ENCODE assay signal across 11 cellular contexts in the genomic region with DNA sequence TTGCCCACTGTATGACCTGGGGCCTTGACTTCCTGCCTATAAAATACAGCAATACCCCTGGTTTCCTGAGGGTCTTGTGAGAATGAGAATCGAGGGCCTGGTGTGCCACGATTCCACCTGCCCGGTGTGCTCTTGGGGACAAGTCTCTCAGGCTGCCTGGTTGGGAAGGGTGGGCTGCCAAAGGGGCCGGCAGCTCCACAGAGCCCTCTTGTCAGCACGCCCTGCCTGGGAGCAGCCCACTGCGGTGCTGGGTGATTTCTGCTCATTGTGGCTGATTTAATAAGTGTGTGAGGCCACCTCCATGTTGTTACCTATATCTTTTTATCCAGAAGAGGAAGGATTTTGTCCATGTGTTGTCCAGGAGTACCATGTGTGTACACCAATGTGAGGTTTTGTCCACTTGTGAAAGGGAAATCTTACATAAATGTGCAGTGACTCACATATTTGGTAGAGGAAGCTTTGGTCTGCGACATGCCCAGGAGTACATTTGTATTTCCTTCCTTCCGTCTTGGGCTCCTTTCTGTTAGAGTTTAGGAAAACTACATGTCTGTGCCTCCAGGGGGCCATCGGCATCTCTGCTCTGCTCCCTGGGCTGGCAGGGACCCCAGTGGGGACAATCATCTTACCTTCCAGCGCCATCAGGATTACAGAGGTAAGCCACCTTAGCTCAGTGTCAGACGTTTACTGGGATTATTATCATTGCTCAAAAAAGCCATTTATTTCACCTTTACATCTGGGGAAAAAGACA.
A peak's percentile ranks its signal among the peaks of the same experiment; 100 is the strongest.
DNase-seq lines count a peak whose midpoint lies in the region; ATAC-seq and TF ChIP-seq lines count a peak whose summit lies in the region.
"Had no signal": no experiment of that assay in that cellular context is flagged by ENCODE, and none has a peak within 500 bp of the region (broad histone marks: within the 10 kb centered on the region; RNA-seq: fewer than 3 reads in every experiment).

No MANE protein-coding gene starts in this region.

- H3K4me3 Mint-ChIP-seq in activated CD4-positive, alpha-beta T cell treated with anti-CD3 and anti-CD28 coated beads, Interleukin-2, amount 10 ng/mL, durations not matched to agents 24 days and 14 days = no peak overlapping the region
- H3K4me3 Mint-ChIP-seq: stimulated activated effector memory CD8-positive, alpha-beta T cell treated with anti-CD3 and anti-CD28 coated beads, Interleukin-12 subunit alpha, Interleukin-12 subunit beta, amount 100 ng/mL, for 72 hours had no signal

- H3K4me1 ChIP-seq in spleen = peaks cover 0 to 18% (median 2%) of the 10 kb centered on the region in 6 donors

- peaks cover 3% of the 10 kb centered on the region for H3K9me3 Mint-ChIP-seq in activated CD4-positive, alpha-beta T cell treated with anti-CD3 and anti-CD28 coated beads, Interleukin-2, amount 10 ng/mL, durations not matched to agents 24 days and 14 days
- H3K9me3 Mint-ChIP-seq: stimulated activated effector memory CD8-positive, alpha-beta T cell treated with anti-CD3 and anti-CD28 coated beads, Interleukin-12 subunit alpha, Interleukin-12 subunit beta, amount 100 ng/mL, for 72 hours had no signal

- peaks cover 2 to 29% (median 23%) of the 10 kb centered on the region in 8 donors for H3K9me3 ChIP-seq in spleen

- ATAC-seq in GM18502 (IDR thresholded peaks at IDR 0.05; ENCODE audit: poor library complexity, unreplicated experiment) = no peak
- ATAC-seq: right cardiac atrium; stimulated activated effector memory CD8-positive, alpha-beta T cell treated with anti-CD3 and anti-CD28 coated beads, Interleukin-12 subunit alpha, Interleukin-12 subunit beta, amount 100 ng/mL, for 72 hours had no signal

- H3K4me3 ChIP-seq in epithelial cell of proximal tubule (ENCODE audit: low read depth, low read length) (no peak overlapping the region), spleen (no peak overlapping the region)
- H3K4me3 ChIP-seq: dorsolateral prefrontal cortex had no signal

- TF ChIP-seq POLR2A in spleen (IDR thresholded peaks at IDR 0.05) = no peak

- H3K36me3 ChIP-seq in spleen = no peaks in the 10 kb centered on the region

- peaks cover 0 to 10% (median 0%) of the 10 kb centered on the region in 7 donors for H3K27me3 ChIP-seq in spleen (replicated peaks in 1 of 7)
- H3K27me3 ChIP-seq: dorsolateral prefrontal cortex had no signal

- TF ChIP-seq CTCF in epithelial cell of proximal tubule (conservative IDR thresholded peaks at IDR 0.05; ENCODE audit: low read depth, low read length) = peak; percentile 20
- TF ChIP-seq CTCF in spleen (IDR thresholded peaks at IDR 0.05 in 8 of 11, conservative IDR thresholded peaks at IDR 0.05 in 3 of 11) = no peak

- H3K27ac ChIP-seq in spleen = no peak overlapping the region
- H3K27ac ChIP-seq: dorsolateral prefrontal cortex had no signal

- peak; percentile 47 for DNase-seq in activated CD4-positive, alpha-beta T cell treated with anti-CD3 and anti-CD28 coated beads, Interleukin-2, amount 10 ng/mL, durations not matched to agents 24 days and 14 days
- no peak for DNase-seq in activated CD4-positive, alpha-beta T cell treated with anti-CD3 and anti-CD28 coated beads, Interleukin-2, amount 50 U/mL, for 1 hour
- DNase-seq in NCI-H69 (lab: John Stamatoyannopoulos, UW) (peak; percentile 17), epithelial cell of proximal tubule (ENCODE audit: low read depth) (no peak), spleen (peak; percentile 34), DMS79 treated with DMSO at 0.1 percent for 48 hours (lab: John Stamatoyannopoulos, UW) (no peak), Ammon's horn (ENCODE audit: low spot score) (no peak)

- 47 to 56% (median 56%) methylated on average over 10 to 11 of the region's 11 CpGs for WGBS in spleen, 5 donors

- peaks cover 3% of the 10 kb centered on the region for H3K4me1 Mint-ChIP-seq in activated CD4-positive, alpha-beta T cell treated with anti-CD3 and anti-CD28 coated beads, Interleukin-2, amount 10 ng/mL, durations not matched to agents 24 days and 14 days

- no peak overlapping the region for H3K27ac Mint-ChIP-seq in activated CD4-positive, alpha-beta T cell treated with anti-CD3 and anti-CD28 coated beads, Interleukin-2, amount 10 ng/mL, durations not matched to agents 24 days and 14 days
- H3K27ac Mint-ChIP-seq: stimulated activated effector memory CD8-positive, alpha-beta T cell treated with anti-CD3 and anti-CD28 coated beads, Interleukin-12 subunit alpha, Interleukin-12 subunit beta, amount 100 ng/mL, for 72 hours had no signal

- no peaks in the 10 kb centered on the region for H3K27me3 Mint-ChIP-seq in activated CD4-positive, alpha-beta T cell treated with anti-CD3 and anti-CD28 coated beads, Interleukin-2, amount 10 ng/mL, durations not matched to agents 24 days and 14 days

- no peaks in the 10 kb centered on the region for H3K36me3 Mint-ChIP-seq in activated CD4-positive, alpha-beta T cell treated with anti-CD3 and anti-CD28 coated beads, Interleukin-2, amount 10 ng/mL, durations not matched to agents 24 days and 14 days (ENCODE audit: low read depth)
- H3K36me3 Mint-ChIP-seq: stimulated activated effector memory CD8-positive, alpha-beta T cell treated with anti-CD3 and anti-CD28 coated beads, Interleukin-12 subunit alpha, Interleukin-12 subunit beta, amount 100 ng/mL, for 72 hours had no signal

- intact Hi-C loops in activated CD4-positive, alpha-beta T cell treated with anti-CD3 and anti-CD28 coated beads, Interleukin-2, amount 10 ng/mL, durations not matched to agents 24 days and 14 days (cut with micrococcal nuclease) = no loop called here
- intact Hi-C loops in spleen (cut with DNase I; ENCODE audit: low total_unique reads) = loop anchor here (5.0 kb wide), 1 partner anchor 277 kb away; no protein-coding TSS in a partner anchor

Comparison
In these comparisons a context has a peak if more than half of its experiments do, and no peak if none do; other contexts are left out.
1. DNase-seq: peak in activated CD4-positive, alpha-beta T cell treated with anti-CD3 and anti-CD28 coated beads, Interleukin-2, amount 10 ng/mL, durations not matched to agents 24 days and 14 days (single experiment), NCI-H69 (single experiment) and spleen (single experiment); none in activated CD4-positive, alpha-beta T cell treated with anti-CD3 and anti-CD28 coated beads, Interleukin-2, amount 50 U/mL, for 1 hour (single experiment), epithelial cell of proximal tubule (single experiment), DMS79 treated with DMSO at 0.1 percent for 48 hours (single experiment) and Ammon's horn (single experiment).